In genomic region chrX:46757593-46757992, GRCh38 we compare ENCODE assay signal across 10 cellular contexts. TPM values are rescaled to one million over a fixed set of nuclear protein-coding genes. Genes with fewer than 3 reads are reported as not detected.
DNase-seq lines count a peak whose midpoint lies in the region; ATAC-seq and TF ChIP-seq lines count a peak whose summit lies in the region.
"Had no signal": no experiment of that assay in that cellular context is flagged by ENCODE, and none has a peak within 500 bp of the region (broad histone marks: within the 10 kb centered on the region; RNA-seq: fewer than 3 reads in every experiment).

No MANE protein-coding gene starts in this region.

- peaks cover 26% of the 10 kb centered on the region for H3K4me1 Mint-ChIP-seq in activated naive CD4-positive, alpha-beta T cell treated with anti-CD3 and anti-CD28 coated beads, Interleukin-2, amount 10 ng/mL, durations not matched to agents 7 days and 5 days
- peaks cover 37% of the 10 kb centered on the region for H3K4me1 Mint-ChIP-seq in activated CD4-positive, alpha-beta memory T cell treated with anti-CD3 and anti-CD28 coated beads, Interleukin-2, amount 10 ng/mL, durations not matched to agents 7 days and 5 days

- H3K4me3 Mint-ChIP-seq in activated naive CD4-positive, alpha-beta T cell treated with anti-CD3 and anti-CD28 coated beads, Interleukin-2, amount 10 ng/mL, durations not matched to agents 7 days and 5 days, result peak overlapping the region; percentile 90
- H3K4me3 Mint-ChIP-seq in activated CD4-positive, alpha-beta memory T cell treated with anti-CD3 and anti-CD28 coated beads, Interleukin-2, amount 10 ng/mL, durations not matched to agents 7 days and 5 days, result peak overlapping the region; percentile 94

- TF ChIP-seq CTCF in upper lobe of right lung (IDR thresholded peaks at IDR 0.05), result no peak

- no peaks in the 10 kb centered on the region for H3K9me3 Mint-ChIP-seq in activated naive CD4-positive, alpha-beta T cell treated with anti-CD3 and anti-CD28 coated beads, Interleukin-2, amount 10 ng/mL, durations not matched to agents 7 days and 5 days
- H3K9me3 Mint-ChIP-seq in activated CD4-positive, alpha-beta memory T cell treated with anti-CD3 and anti-CD28 coated beads, Interleukin-2, amount 10 ng/mL, durations not matched to agents 7 days and 5 days, result no peaks in the 10 kb centered on the region

- no peaks in the 10 kb centered on the region for H3K36me3 Mint-ChIP-seq in activated naive CD4-positive, alpha-beta T cell treated with anti-CD3 and anti-CD28 coated beads, Interleukin-2, amount 10 ng/mL, durations not matched to agents 7 days and 5 days
- H3K36me3 Mint-ChIP-seq in activated CD4-positive, alpha-beta memory T cell treated with anti-CD3 and anti-CD28 coated beads, Interleukin-2, amount 10 ng/mL, durations not matched to agents 7 days and 5 days (ENCODE audit: low read depth), result peaks cover 2% of the 10 kb centered on the region

- no peak for DNase-seq in activated naive CD4-positive, alpha-beta T cell treated with anti-CD3 and anti-CD28 coated beads, Interleukin-2, amount 10 ng/mL, durations not matched to agents 7 days and 5 days
- DNase-seq in activated naive CD4-positive, alpha-beta T cell treated with anti-CD3 and anti-CD28 coated beads, Interleukin-2, amount 50 U/mL, for 16 hours, result no peak
- DNase-seq in activated CD4-positive, alpha-beta memory T cell treated with anti-CD3 and anti-CD28 coated beads, Interleukin-2, amount 10 ng/mL, durations not matched to agents 7 days and 5 days, result no peak
- DNase-seq in iPS DF 6.9 (ENCODE audit: low read depth, low spot score) (no peak), upper lobe of right lung (no peak), OCI-M2 (lab: John Stamatoyannopoulos, UW; ENCODE audit: unreplicated experiment) (no peak)
- DNase-seq: NCI-H1694 had no signal

- POLR2A ChIA-PET in activated CD4-positive, alpha-beta memory T cell treated with anti-CD3 and anti-CD28 coated beads, Interleukin-2, amount 10 ng/mL, durations not matched to agents 7 days and 5 days (lab: Charles Lee), result interaction anchor here (1.5 kb wide), 1 partner anchor 79 kb away, joined by 5 read pairs; the partner anchor contains the start of gene RP2

- intact Hi-C loops in upper lobe of right lung (cut with DNase I), result no loop called here

- CTCF ChIA-PET in activated naive CD4-positive, alpha-beta T cell treated with anti-CD3 and anti-CD28 coated beads, Interleukin-2, amount 10 ng/mL, durations not matched to agents 7 days and 5 days (lab: Charles Lee), result interaction anchor here (1.4 to 1.5 kb wide), 2 partner anchors 39 to 71 kb away, joined by 6 to 8 read pairs; no protein-coding TSS in a partner anchor
- CTCF ChIA-PET in activated CD4-positive, alpha-beta memory T cell treated with anti-CD3 and anti-CD28 coated beads, Interleukin-2, amount 10 ng/mL, durations not matched to agents 7 days and 5 days (lab: Charles Lee), result interaction anchor here (1.0 to 6.2 kb wide), 2 partner anchors 37 to 203 kb away, joined by 3 to 60 read pairs; no protein-coding TSS in a partner anchor

- H3K27me3 Mint-ChIP-seq in activated naive CD4-positive, alpha-beta T cell treated with anti-CD3 and anti-CD28 coated beads, Interleukin-2, amount 10 ng/mL, durations not matched to agents 7 days and 5 days, result peaks cover 15% of the 10 kb centered on the region
- peaks cover 2% of the 10 kb centered on the region for H3K27me3 Mint-ChIP-seq in activated CD4-positive, alpha-beta memory T cell treated with anti-CD3 and anti-CD28 coated beads, Interleukin-2, amount 10 ng/mL, durations not matched to agents 7 days and 5 days

- H3K27ac Mint-ChIP-seq in activated naive CD4-positive, alpha-beta T cell treated with anti-CD3 and anti-CD28 coated beads, Interleukin-2, amount 10 ng/mL, durations not matched to agents 7 days and 5 days, result no peak overlapping the region
- H3K27ac Mint-ChIP-seq in activated CD4-positive, alpha-beta memory T cell treated with anti-CD3 and anti-CD28 coated beads, Interleukin-2, amount 10 ng/mL, durations not matched to agents 7 days and 5 days, result peak overlapping the region; percentile 81

- H3K4me1 ChIP-seq in iPS DF 6.9 (ENCODE audit: control insufficient read depth, insufficient read depth, low read length) (no peaks in the 10 kb centered on the region), upper lobe of right lung (no peaks in the 10 kb centered on the region)

- no CpG with 5 or more reads among the region's 8 CpGs for WGBS in iPS DF 6.9 (ENCODE audit: insufficient coverage, insufficient read length)

- peak overlapping the region; percentile 89; the same call in 1 of the 2 replicates for H3K4me3 ChIP-seq in iPS DF 6.9 (ENCODE audit: low read length)
- peak overlapping the region; percentile 48 for H3K4me3 ChIP-seq in upper lobe of right lung

- H3K27ac ChIP-seq in iPS DF 6.9 (ENCODE audit: low read length), result no peak overlapping the region
- H3K27ac ChIP-seq in upper lobe of right lung, result no peak overlapping the region

- H3K9me3 ChIP-seq in iPS DF 6.9 (ENCODE audit: control insufficient read depth, insufficient read depth, low read length) (no peaks in the 10 kb centered on the region), upper lobe of right lung (no peaks in the 10 kb centered on the region)

- H3K27me3 ChIP-seq in iPS DF 6.9 (ENCODE audit: control insufficient read depth, insufficient read depth, low read length) (no peaks in the 10 kb centered on the region), upper lobe of right lung (no peaks in the 10 kb centered on the region)

- no peak for ATAC-seq in upper lobe of right lung
- no peak for ATAC-seq in HG03196 (IDR thresholded peaks at IDR 0.05; ENCODE audit: unreplicated experiment)
- no peak for ATAC-seq in HG03045 (IDR thresholded peaks at IDR 0.05; ENCODE audit: unreplicated experiment)
- ATAC-seq: activated CD4-positive, CD25-positive, alpha-beta regulatory T cell treated with anti-CD3 and anti-CD28 coated beads, Interleukin-2, amount 50 U/mL, for 24 hours had no signal

- H3K36me3 ChIP-seq in iPS DF 6.9 (ENCODE audit: control insufficient read depth, insufficient read depth, low read length), result no peaks in the 10 kb centered on the region
- H3K36me3 ChIP-seq in upper lobe of right lung, result no peaks in the 10 kb centered on the region

RNA-seq across cellular contexts. Expression of gene SLC9A7, which starts 1.3 kb away (rescaled TPM):
- total RNA-seq in activated CD4-positive, alpha-beta memory T cell treated with anti-CD3 and anti-CD28 coated beads, Interleukin-2, amount 10 ng/mL, durations not matched to agents 7 days and 5 days, result 10 to 100 TPM; 10.8 to 12.0 TPM
- 8.8 TPM for total RNA-seq in upper lobe of right lung
